Comparison of ENCODE assay signal across 8 cellular contexts in the genomic region with DNA sequence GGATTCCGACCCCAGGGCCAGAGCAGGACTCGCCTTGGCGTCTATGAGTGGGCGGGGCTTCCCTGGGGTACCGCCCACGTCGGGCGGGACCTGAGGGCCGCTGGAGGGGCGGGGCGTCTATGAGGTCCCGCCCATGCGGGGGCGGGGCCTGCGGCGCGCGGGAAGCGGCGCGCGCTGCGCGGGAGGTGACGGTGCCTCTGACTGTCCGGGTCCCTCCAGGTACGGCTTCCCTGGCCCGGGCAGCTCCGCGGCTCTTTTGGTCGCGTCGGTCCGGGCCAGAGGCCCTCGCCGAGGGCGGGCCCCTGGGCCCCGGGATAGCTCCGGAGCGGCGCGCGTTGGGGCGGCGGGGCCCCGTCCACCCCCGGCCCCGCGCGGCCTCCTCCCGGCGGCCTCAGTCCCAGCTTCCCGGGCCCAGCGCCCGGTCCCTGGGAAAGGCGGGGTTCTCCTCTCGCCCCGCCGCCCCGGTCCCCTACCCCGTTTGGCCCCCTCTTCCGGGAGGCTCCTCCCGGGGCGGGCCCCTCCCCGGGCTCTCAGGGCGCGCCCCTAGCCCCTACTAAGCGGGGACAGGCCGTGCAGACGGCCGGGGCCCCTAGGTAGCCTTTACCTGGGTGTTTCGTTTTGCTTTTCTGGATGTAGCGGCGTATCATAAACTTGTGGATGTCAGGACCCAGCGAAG. TPM values are rescaled to one million over a fixed set of nuclear protein-coding genes. Genes with fewer than 3 reads are reported as not detected.
DNase-seq lines count a peak whose midpoint lies in the region; ATAC-seq and TF ChIP-seq lines count a peak whose summit lies in the region.

Gene CHAF1B (plus strand): TSS at position 160 of the 676 bp plus-strand sequence. CDS start 745 bp downstream, outside the sequence.

- H3K27ac ChIP-seq in duodenal mucosa (ENCODE audit: low read depth, low read length) = no peak within 1 kb of the TSS
- no peak within 1 kb of the TSS for H3K27ac ChIP-seq in lung (ENCODE audit: low read depth in 1 of 2, low read length in 1 of 2)

- peak within 1 kb of the TSS; percentile 12 to 16 for H3K9ac ChIP-seq in duodenal mucosa (ENCODE audit: low read depth in 1 of 2, low read length in 2 of 2)

- H3K4me1 ChIP-seq in BE2C = no peaks in the 10 kb centered on the region
- H3K4me1 ChIP-seq in duodenal mucosa (ENCODE audit: control insufficient read depth in 1 of 2, insufficient read depth in 2 of 2, low read length in 2 of 2) = peaks cover 0 to 6% of the 10 kb centered on the region in 2 donors
- H3K4me1 ChIP-seq in lung (ENCODE audit: control insufficient read depth in 2 of 2, insufficient read depth in 2 of 2, low read length in 2 of 2) = peaks cover 0 to 4% of the 10 kb centered on the region in 2 donors

- TF ChIP-seq CTCF in BE2C (IDR thresholded peaks at IDR 0.05; ENCODE audit: low read depth, low read length) (no peak), lung (IDR thresholded peaks at IDR 0.05; ENCODE audit: control extremely low read depth, extremely low read depth) (no peak)

- DNase-seq in BE2C (peak; percentile 92), GM19238 (ENCODE audit: insufficient read length, low spot score) (peak; percentile 84), NCI-H69 (lab: John Stamatoyannopoulos, UW) (peak; percentile 93), lung (ENCODE audit: low spot score) (peak; percentile 77)
- peak; percentile 81 to 84 for DNase-seq in activated CD4-positive, alpha-beta T cell treated with anti-CD3 and anti-CD28 coated beads, Interleukin-2, amount 50 U/mL, for 48 hours
- DNase-seq in stimulated activated CD4-positive, alpha-beta T cell treated with anti-CD3 and anti-CD28 coated beads, Interleukin-4, amount 100 ng/mL, for 48 hours (ENCODE audit: low read depth in 2 of 2) = peak; percentile 71 to 81

- H3K9me3 ChIP-seq in BE2C (no peaks in the 10 kb centered on the region), duodenal mucosa (ENCODE audit: control insufficient read depth in 1 of 2, low read length in 2 of 2) (no peaks in the 10 kb centered on the region), lung (ENCODE audit: control insufficient read depth in 2 of 2, insufficient read depth in 1 of 2, low read length in 1 of 2) (no peaks in the 10 kb centered on the region)

- WGBS in lung, 2 donors = 1 to 2% methylated on average over 32 to 75 of the region's 75 CpGs

- H3K27me3 ChIP-seq in BE2C (no peaks in the 10 kb centered on the region), duodenal mucosa (ENCODE audit: control insufficient read depth in 1 of 2, insufficient read depth in 2 of 2, low read length in 2 of 2) (no peaks in the 10 kb centered on the region), lung (ENCODE audit: control insufficient read depth, insufficient read depth) (no peaks in the 10 kb centered on the region)

- H3K36me3 ChIP-seq in BE2C (peaks cover 7% of the 10 kb centered on the region), duodenal mucosa (ENCODE audit: control insufficient read depth in 1 of 2, insufficient read depth in 2 of 2, low read length in 2 of 2) (no peaks in the 10 kb centered on the region), lung (ENCODE audit: control insufficient read depth in 2 of 2, insufficient read depth in 2 of 2, low read length in 2 of 2) (no peaks in the 10 kb centered on the region)

- ATAC-seq in HG03439 (IDR thresholded peaks at IDR 0.05; ENCODE audit: unreplicated experiment) (peak; percentile 86), lung (ENCODE audit: insufficient read depth, low FRiP score) (peak; percentile 97)

- H3K4me3 ChIP-seq in BE2C (ENCODE audit: low read depth, low read length) = peak within 1 kb of the TSS; percentile 61
- H3K4me3 ChIP-seq in duodenal mucosa (ENCODE audit: low read depth in 1 of 2, low read length in 2 of 2) = peak within 1 kb of the TSS; percentile 51 to 66
- H3K4me3 ChIP-seq in lung = peak within 1 kb of the TSS; percentile 54

RNA-seq across cellular contexts. Expression of gene CHAF1B, which starts in this region (rescaled TPM):
- 2.8 TPM for polyA plus RNA-seq in BE2C (2012; ENCODE audit: insufficient read depth, insufficient read length, low read depth)
- 1 to 10 TPM; 1.6 to 3.4 TPM for total RNA-seq in lung
- 1 to 10 TPM; 1.3 to 1.6 TPM for polyA plus RNA-seq in lung
